27 cellular contexts compared by ENCODE assay signal in genomic region chr1:52667290-52667689, GRCh38. TPM values are rescaled to one million over a fixed set of nuclear protein-coding genes. Genes with fewer than 3 reads are reported as not detected.
DNase-seq lines count a peak whose midpoint lies in the region; FAIRE-seq and TF ChIP-seq lines count a peak whose summit lies in the region.
"Had no signal": no experiment of that assay in that cellular context is flagged by ENCODE, and none has a peak within 500 bp of the region (broad histone marks: within the 10 kb centered on the region; RNA-seq: fewer than 3 reads in every experiment).

No MANE protein-coding gene starts in this region.

- H3K9me3 ChIP-seq in breast epithelium = no peaks in the 10 kb centered on the region
- H3K9me3 ChIP-seq: A549, BE2C had no signal

- TF ChIP-seq CTCF in MCF 10A (IDR thresholded peaks at IDR 0.05; ENCODE audit: unreplicated experiment) (no peak), breast epithelium (IDR thresholded peaks at IDR 0.05) (no peak), progenitor cell of endocrine pancreas (IDR thresholded peaks at IDR 0.05; ENCODE audit: unreplicated experiment) (no peak)

- no peak overlapping the region for H4K8ac ChIP-seq in mesendoderm (ENCODE audit: low read depth, low read length)

- H3K27ac ChIP-seq in breast epithelium (no peak overlapping the region), mesendoderm (ENCODE audit: low read depth, low read length) (no peak overlapping the region)
- H3K27ac ChIP-seq: GM23248 had no signal

- no peaks in the 10 kb centered on the region for H3K36me3 Mint-ChIP-seq in MCF 10A (ENCODE audit: insufficient read depth, unreplicated experiment)
- H3K36me3 Mint-ChIP-seq in progenitor cell of endocrine pancreas (ENCODE audit: insufficient read depth) = no peaks in the 10 kb centered on the region
- H3K36me3 Mint-ChIP-seq: CD14-positive monocyte had no signal

- H3K27ac Mint-ChIP-seq in MCF 10A (ENCODE audit: low read depth, unreplicated experiment) (peak overlapping the region; percentile 94), progenitor cell of endocrine pancreas (no peak overlapping the region)
- H3K27ac Mint-ChIP-seq: CD14-positive monocyte; CD4-positive, alpha-beta T cell; HFFc6 had no signal

- H3K4me3 Mint-ChIP-seq in MCF 10A (ENCODE audit: unreplicated experiment) (no peak overlapping the region), progenitor cell of endocrine pancreas (ENCODE audit: low read depth) (no peak overlapping the region)
- H3K4me3 Mint-ChIP-seq: CD14-positive monocyte; CD4-positive, alpha-beta T cell; CD8-positive, alpha-beta memory T cell; H9; HFFc6 had no signal

- H2BK120ac ChIP-seq in mesendoderm (ENCODE audit: low read depth, low read length) = no peak overlapping the region

- H2BK15ac ChIP-seq in mesendoderm (replicated peaks; ENCODE audit: low read depth) = no peak overlapping the region

- POLR2A ChIA-PET in MCF 10A (lab: Yijun Ruan, JAX) = interaction anchor here (0.9 to 13.1 kb wide), 8 partner anchors 8 to 262 kb away, joined by 4 to 284 read pairs (median 18); partner anchors contain the start of genes COA7 and TUT4

- H3K56ac ChIP-seq in mesendoderm (ENCODE audit: low read length) = no peak overlapping the region

- CTCF ChIA-PET in MCF 10A (lab: Yijun Ruan, JAX) = interaction anchor here (0.6 to 4.4 kb wide), 5 partner anchors 19 to 231 kb away, joined by 3 to 30 read pairs (median 4); no protein-coding TSS in a partner anchor

- no peak overlapping the region for H3K23ac ChIP-seq in mesendoderm (ENCODE audit: low read length)

- peak overlapping the region; percentile 12 for H2AK5ac ChIP-seq in mesendoderm (ENCODE audit: low read length)

- H3K4me2 ChIP-seq in mesendoderm (ENCODE audit: low read length) = no peak overlapping the region
- H3K4me2 ChIP-seq: A549 had no signal

- no peak overlapping the region for H3K18ac ChIP-seq in mesendoderm (ENCODE audit: low read length)

- no CpG with 5 or more reads among the region's 5 CpGs for WGBS in mesendoderm (ENCODE audit: extremely low coverage, insufficient coverage, low lambda C conversion rate)

- no peak for DNase-seq in MCF 10A (ENCODE audit: unreplicated experiment)
- no peak for DNase-seq in breast epithelium (ENCODE audit: low spot score in 2 of 2)
- DNase-seq in HTR-8/SVneo (ENCODE audit: insufficient read length, low spot score) = no peak
- no peak for DNase-seq in mesendoderm
- no peak for DNase-seq in pons (ENCODE audit: low spot score)
- DNase-seq in NCI-H1417 treated with DMSO at 0.1 percent for 48 hours (lab: John Stamatoyannopoulos, UW) = no peak
- no peak for DNase-seq in progenitor cell of endocrine pancreas (ENCODE audit: low spot score, unreplicated experiment)
- DNase-seq: 8988T; ACHN; AML-193; BE2C; CD4-positive, alpha-beta T cell; CD8-positive, alpha-beta memory T cell; DMS 273 treated with DMSO at 0.1 percent for 48 hours; DMS79; EL; GDM1; GM23248; H9; HFFc6 had no signal

- intact Hi-C loops in MCF 10A (cut with micrococcal nuclease) = loop anchor here (5.0 to 10.0 kb wide), 3 partner anchors 202 to 540 kb away; partner anchors contain the start of genes ORC1 and PRPF38A
- intact Hi-C loops in breast epithelium (cut with DNase I; ENCODE audit: low total_unique reads) = no loop called here

- H3K36me3 ChIP-seq in breast epithelium = no peaks in the 10 kb centered on the region
- H3K36me3 ChIP-seq in mesendoderm (ENCODE audit: control insufficient read depth, insufficient read depth, low read length) = no peaks in the 10 kb centered on the region
- H3K36me3 ChIP-seq: BE2C had no signal

- no peak overlapping the region for H4K5ac ChIP-seq in mesendoderm (ENCODE audit: low read length)

- H2BK5ac ChIP-seq in mesendoderm (ENCODE audit: low read length) = no peak overlapping the region

- H3K27me3 Mint-ChIP-seq in MCF 10A (ENCODE audit: insufficient read depth, unreplicated experiment) = no peaks in the 10 kb centered on the region
- H3K27me3 Mint-ChIP-seq in progenitor cell of endocrine pancreas = no peaks in the 10 kb centered on the region
- H3K27me3 Mint-ChIP-seq: CD4-positive, alpha-beta T cell had no signal

- H3K4me3 ChIP-seq in breast epithelium (no peak overlapping the region), mesendoderm (ENCODE audit: low read length) (no peak overlapping the region)
- H3K4me3 ChIP-seq: A549; BLaER1 treated with 17β-estradiol and CSF1 and Interleukin-3, amounts not matched to agents 10 nM and 100 nM; GM12878; GM23248 had no signal

- no peak overlapping the region for H3K9ac ChIP-seq in mesendoderm (ENCODE audit: low read length)
- H3K9ac ChIP-seq: BLaER1 treated with 17β-estradiol and CSF1 and Interleukin-3, amounts not matched to agents 10 nM and 100 nM; GM23248 had no signal

- H3K79me2 ChIP-seq in mesendoderm (ENCODE audit: control insufficient read depth, insufficient read depth, low read length) = no peaks in the 10 kb centered on the region

- peaks cover 0 to 4% of the 10 kb centered on the region in 2 donors for H3K4me1 ChIP-seq in breast epithelium
- peaks cover 12% of the 10 kb centered on the region for H3K4me1 ChIP-seq in mesendoderm (ENCODE audit: control insufficient read depth, low read depth, low read length)
- H3K4me1 ChIP-seq: BE2C had no signal

- FAIRE-seq in HTR-8/SVneo (lab: Jason Lieb, UNC) = peak; percentile 42
- FAIRE-seq: A549, D721Med, GM12878, GM19239 had no signal

- no TSS peak for BruUV-seq in MCF 10A (replicated peaks; lab: Mats Ljungman, UMichigan)

- no peak for TF ChIP-seq POLR2A in breast epithelium (IDR thresholded peaks at IDR 0.05)

- H3K27me3 ChIP-seq in breast epithelium (no peaks in the 10 kb centered on the region), mesendoderm (ENCODE audit: insufficient read depth, low read length, poor library complexity) (no peaks in the 10 kb centered on the region)
- H3K27me3 ChIP-seq: BE2C; BLaER1 treated with 17β-estradiol and CSF1 and Interleukin-3, amounts not matched to agents 10 nM and 100 nM had no signal

- H3K79me1 ChIP-seq in mesendoderm (ENCODE audit: low read length) = no peaks in the 10 kb centered on the region

- H3K4me1 Mint-ChIP-seq in MCF 10A (ENCODE audit: insufficient read depth, unreplicated experiment) (peaks cover 47% of the 10 kb centered on the region), progenitor cell of endocrine pancreas (ENCODE audit: low read depth) (peaks cover 8% of the 10 kb centered on the region)

- H3K9me3 Mint-ChIP-seq in MCF 10A (ENCODE audit: unreplicated experiment) (no peaks in the 10 kb centered on the region), progenitor cell of endocrine pancreas (ENCODE audit: low read depth) (no peaks in the 10 kb centered on the region)
- H3K9me3 Mint-ChIP-seq: CD14-positive monocyte; CD4-positive, alpha-beta T cell; CD8-positive, alpha-beta memory T cell; H9; HFFc6 had no signal

- H3K4ac ChIP-seq in mesendoderm (ENCODE audit: low read depth, low read length) = no peak overlapping the region

RNA-seq across cellular contexts. Expression of gene COA7, which starts 30.9 kb away (rescaled TPM):
- total RNA-seq in MCF 10A (2022) (28.0 and 38.9 TPM in 2 replicates), breast epithelium (10 to 100 TPM in 1 of 3 donors, 1 to 10 TPM in 2; 7.4 to 12.8 (median 9.8) TPM), progenitor cell of endocrine pancreas (15.4 and 16.5 TPM in 2 replicates)
- polyA plus RNA-seq in mesendoderm (2013, experiment 1 of 2) = 21.1 TPM
- 22.1 TPM for polyA plus RNA-seq in mesendoderm (2013, experiment 2 of 2)

RNA-seq across cellular contexts. Expression of gene SHISAL2A, which starts 34.3 kb away (rescaled TPM):
- total RNA-seq in MCF 10A (2022) (0.26 TPM in 1 of 2 replicates, not detected in the other), breast epithelium (under 1 TPM in 1 of 3 donors, not detected in 2; 0.15 TPM), progenitor cell of endocrine pancreas (0.29 and 0.38 TPM in 2 replicates)
- polyA plus RNA-seq in mesendoderm (2013, experiment 1 of 2) = 0.90 TPM
- polyA plus RNA-seq in mesendoderm (2013, experiment 2 of 2) = 0.87 TPM
- total RNA-seq: GM23248, H4, HFFc6 had no signal
- polyA plus RNA-seq: A549, GM23248 had no signal

RNA-seq across cellular contexts. Expression of gene ZYG11B, which starts 59.0 kb away (rescaled TPM):
- total RNA-seq in MCF 10A (2022) = 16.2 and 18.6 TPM in 2 replicates
- 10 to 100 TPM; 38.7 to 47.6 (median 47.4) TPM for total RNA-seq in breast epithelium
- 8.4 TPM for polyA plus RNA-seq in mesendoderm (2013, experiment 1 of 2)
- 8.4 TPM for polyA plus RNA-seq in mesendoderm (2013, experiment 2 of 2)
- total RNA-seq in progenitor cell of endocrine pancreas = 30.4 and 31.5 TPM in 2 replicates
